22 cellular contexts compared by ENCODE assay signal in genomic region chr16:85441890-85442670, GRCh38.
"Had no signal": no experiment of that assay in that cellular context is flagged by ENCODE, and none has a peak within 500 bp of the region (broad histone marks: within the 10 kb centered on the region; RNA-seq: fewer than 3 reads in every experiment).

No MANE protein-coding gene starts in this region.

- H2AFZ ChIP-seq: parathyroid adenoma had no signal

- H3K9ac ChIP-seq: parathyroid adenoma had no signal

- H3K27me3 ChIP-seq: right atrium auricular region, sigmoid colon, tibial nerve, upper lobe of left lung, uterus had no signal

- H3K9me3 ChIP-seq: esophagus squamous epithelium, lower lobe of right lung, prostate gland, right atrium auricular region, sigmoid colon, thoracic aorta, tibial nerve, upper lobe of left lung, uterus had no signal

- H3K27ac Mint-ChIP-seq: nephron progenitor cell; stimulated activated naive B cell treated with anti-CD40 and anti-IgM and Interleukin-4, amounts not matched to agents 10 μg/mL and 1 μg/mL and 100 μg/mL, for 72 hours; stimulated activated naive CD8-positive, alpha-beta T cell treated with anti-CD3 and anti-CD28 coated beads, Interleukin-15, Interleukin-2, amounts not matched to agents 100 ng/mL and 50 ng/mL, for 24 hours had no signal

- H3K36me3 ChIP-seq: esophagus squamous epithelium, lower lobe of right lung, prostate gland, right atrium auricular region, sigmoid colon, thoracic aorta, upper lobe of left lung, uterus had no signal

- DNase-seq: dermis blood vessel endothelial cell; effector memory CD4-positive, alpha-beta T cell; esophagus squamous epithelium; foreskin melanocyte; head of caudate nucleus; left ventricle myocardium superior; lower lobe of right lung; naive thymus-derived CD8-positive, alpha-beta T cell; nephron progenitor cell; sigmoid colon; stimulated activated CD4-positive, alpha-beta T cell treated with anti-CD3 and anti-CD28 coated beads, Interleukin-2, amount 100 ng/mL, for 24 hours; stimulated activated CD4-positive, alpha-beta T cell treated with anti-CD3 and anti-CD28 coated beads, Interleukin-4, amount 100 ng/mL, for 4 hours; stimulated activated naive B cell treated with anti-CD40 and anti-IgM and Interleukin-4, amounts not matched to agents 10 μg/mL and 1 μg/mL and 100 μg/mL, for 72 hours; upper lobe of left lung; uterus had no signal

- H3K27me3 Mint-ChIP-seq: naive thymus-derived CD8-positive, alpha-beta T cell; stimulated activated naive CD8-positive, alpha-beta T cell treated with anti-CD3 and anti-CD28 coated beads, Interleukin-15, Interleukin-2, amounts not matched to agents 100 ng/mL and 50 ng/mL, for 24 hours had no signal

- H3K9me3 Mint-ChIP-seq: naive thymus-derived CD8-positive, alpha-beta T cell; nephron progenitor cell; stimulated activated naive B cell treated with anti-CD40 and anti-IgM and Interleukin-4, amounts not matched to agents 10 μg/mL and 1 μg/mL and 100 μg/mL, for 72 hours; stimulated activated naive CD8-positive, alpha-beta T cell treated with anti-CD3 and anti-CD28 coated beads, Interleukin-15, Interleukin-2, amounts not matched to agents 100 ng/mL and 50 ng/mL, for 24 hours had no signal

- H3K36me3 Mint-ChIP-seq: naive thymus-derived CD8-positive, alpha-beta T cell; stimulated activated naive B cell treated with anti-CD40 and anti-IgM and Interleukin-4, amounts not matched to agents 10 μg/mL and 1 μg/mL and 100 μg/mL, for 72 hours had no signal

- H3K27ac ChIP-seq: coronary artery, esophagus squamous epithelium, lower lobe of right lung, parathyroid adenoma, prostate gland, right atrium auricular region, sigmoid colon, thoracic aorta, tibial nerve, upper lobe of left lung, uterus had no signal

- H3K4me3 ChIP-seq: coronary artery, esophagus squamous epithelium, lower lobe of right lung, prostate gland, right atrium auricular region, sigmoid colon, thoracic aorta, tibial nerve, upper lobe of left lung, uterus had no signal

- H3K4me3 Mint-ChIP-seq: naive thymus-derived CD8-positive, alpha-beta T cell; nephron progenitor cell; stimulated activated naive B cell treated with anti-CD40 and anti-IgM and Interleukin-4, amounts not matched to agents 10 μg/mL and 1 μg/mL and 100 μg/mL, for 72 hours; stimulated activated naive CD8-positive, alpha-beta T cell treated with anti-CD3 and anti-CD28 coated beads, Interleukin-15, Interleukin-2, amounts not matched to agents 100 ng/mL and 50 ng/mL, for 24 hours had no signal
